In genomic region chr10:17430647-17431355, GRCh38 we compare ENCODE assay signal across 8 cellular contexts. TPM values are rescaled to one million over a fixed set of nuclear protein-coding genes. Genes with fewer than 3 reads are reported as not detected.
DNase-seq lines count a peak whose midpoint lies in the region; ATAC-seq lines count a peak whose summit lies in the region.

No MANE protein-coding gene starts in this region.

- peak overlapping the region; percentile 3 for H3K27ac Mint-ChIP-seq in activated CD4-positive, alpha-beta T cell treated with anti-CD3 and anti-CD28 coated beads, Interleukin-2, amount 10 ng/mL, durations not matched to agents 7 days and 5 days

- peaks cover 56% of the 10 kb centered on the region for H3K4me1 Mint-ChIP-seq in activated CD4-positive, alpha-beta T cell treated with anti-CD3 and anti-CD28 coated beads, Interleukin-2, amount 10 ng/mL, durations not matched to agents 7 days and 5 days

- no peaks in the 10 kb centered on the region for H3K9me3 Mint-ChIP-seq in activated CD4-positive, alpha-beta T cell treated with anti-CD3 and anti-CD28 coated beads, Interleukin-2, amount 10 ng/mL, durations not matched to agents 7 days and 5 days

- no peak for ATAC-seq in HG03378 (IDR thresholded peaks at IDR 0.05; ENCODE audit: unreplicated experiment)

- H3K4me3 Mint-ChIP-seq in activated CD4-positive, alpha-beta T cell treated with anti-CD3 and anti-CD28 coated beads, Interleukin-2, amount 10 ng/mL, durations not matched to agents 7 days and 5 days = no peak overlapping the region

- peaks cover 16% of the 10 kb centered on the region for H3K27me3 Mint-ChIP-seq in activated CD4-positive, alpha-beta T cell treated with anti-CD3 and anti-CD28 coated beads, Interleukin-2, amount 10 ng/mL, durations not matched to agents 7 days and 5 days

- H3K36me3 Mint-ChIP-seq in activated CD4-positive, alpha-beta T cell treated with anti-CD3 and anti-CD28 coated beads, Interleukin-2, amount 10 ng/mL, durations not matched to agents 7 days and 5 days (ENCODE audit: low read depth) = peaks cover 10% of the 10 kb centered on the region

- CTCF ChIA-PET in activated CD4-positive, alpha-beta T cell treated with anti-CD3 and anti-CD28 coated beads, Interleukin-2, amount 10 ng/mL, durations not matched to agents 7 days and 5 days (lab: Charles Lee) = interaction anchor here (0.5 to 1.5 kb wide), 2 partner anchors 22 to 270 kb away, joined by 3 to 4 read pairs; no protein-coding TSS in a partner anchor

- POLR2A ChIA-PET in activated CD4-positive, alpha-beta T cell treated with anti-CD3 and anti-CD28 coated beads, Interleukin-2, amount 10 ng/mL, durations not matched to agents 7 days and 5 days (lab: Charles Lee) = no interaction called here

- DNase-seq in SIG-M5 treated with dmso at 0.1 percent for 504 hours (lab: John Stamatoyannopoulos, UW; ENCODE audit: unreplicated experiment) = peak; percentile 10
- no peak for DNase-seq in SIG-M5 (lab: John Stamatoyannopoulos, UW)
- peak; percentile 55 to 65 for DNase-seq in NCI-H2081 (lab: John Stamatoyannopoulos, UW)
- peak; percentile 69 for DNase-seq in activated CD4-positive, alpha-beta T cell treated with anti-CD3 and anti-CD28 coated beads, Interleukin-2, amount 10 ng/mL, durations not matched to agents 7 days and 5 days
- DNase-seq in ecto neural progenitor cell (ENCODE audit: low spot score) = peak; percentile 66
- peak; percentile 81 for DNase-seq in lung microvascular endothelial cell (ENCODE audit: low read depth in 2 of 2)
- DNase-seq in stimulated activated CD8-positive, alpha-beta memory T cell treated with anti-CD3 and anti-CD28 coated beads, Interleukin-4, amount 100 ng/mL, for 48 hours = peak; percentile 74

RNA-seq across cellular contexts. Expression of gene ST8SIA6, which starts 23.6 kb away (rescaled TPM):
- under 1 TPM; 0.15 to 0.20 TPM for total RNA-seq in activated CD4-positive, alpha-beta T cell treated with anti-CD3 and anti-CD28 coated beads, Interleukin-2, amount 10 ng/mL, durations not matched to agents 7 days and 5 days
- 0.20 and 0.87 TPM in 2 replicates for total RNA-seq in lung microvascular endothelial cell
